Comparison of ENCODE assay signal across 7 cellular contexts in the genomic region with DNA sequence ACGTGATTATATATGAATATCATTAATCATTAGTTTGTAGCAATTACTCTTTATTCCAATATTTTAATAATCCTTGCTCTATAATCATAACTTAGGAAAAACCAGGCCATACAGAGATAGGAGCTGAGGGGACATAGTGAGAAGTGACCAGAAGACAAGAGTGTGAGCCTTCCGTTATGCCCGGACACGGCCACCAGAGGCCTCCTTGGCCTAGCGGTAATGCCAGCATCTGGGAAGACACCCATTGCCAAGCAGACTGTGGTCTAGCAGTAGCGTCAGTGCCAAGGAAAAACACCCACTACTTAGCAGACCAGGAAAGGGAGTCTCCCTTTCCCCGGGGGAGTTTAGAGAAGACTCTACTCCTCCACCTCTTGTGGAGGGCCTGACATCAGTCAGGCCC.
DNase-seq lines count a peak whose midpoint lies in the region; TF ChIP-seq lines count a peak whose summit lies in the region.
"Not testable (repeated sequence)": the region's sequence is repeated elsewhere in the genome, so short reads cannot be mapped to it uniquely, and the experiment has no call there.

No MANE protein-coding gene starts in this region.

- H2BK15ac ChIP-seq in H9 (ENCODE audit: low read depth, low read length); mesendoderm (replicated peaks; ENCODE audit: low read depth): not testable (repeated sequence)

- H3K23me2 ChIP-seq in H9 (ENCODE audit: insufficient read length, low read depth, low read length, poor library complexity, severe bottlenecking), result not testable (repeated sequence)

- peaks cover 18 to 20% of the 10 kb centered on the region in 2 experiments for H3K9me3 Mint-ChIP-seq in H9
- H3K9me3 Mint-ChIP-seq in MCF 10A (ENCODE audit: unreplicated experiment), result not testable (repeated sequence)

- CTCF ChIA-PET in MCF 10A (lab: Yijun Ruan, JAX), result not testable (repeated sequence)

- not testable (repeated sequence) for H2BK12ac ChIP-seq in H9 (ENCODE audit: insufficient read length, low read depth, low read length)

- not testable (repeated sequence) for H3K18ac ChIP-seq in H9 (ENCODE audit: insufficient read length, low read depth, low read length); mesendoderm (ENCODE audit: low read length)

- H3K36me3 ChIP-seq in BLaER1 (peaks cover 92% of the 10 kb centered on the region), SU-DHL-6 (ENCODE audit: low read length) (peaks cover 19% of the 10 kb centered on the region)
- not testable (repeated sequence) for H3K36me3 ChIP-seq in mesendoderm (ENCODE audit: control insufficient read depth, insufficient read depth, low read length)

- not testable (repeated sequence) for H3K14ac ChIP-seq in H9 (ENCODE audit: insufficient read depth, low read length)

- not testable (repeated sequence) for H3K4me3 Mint-ChIP-seq in H9; MCF 10A (ENCODE audit: unreplicated experiment)

- not testable (repeated sequence) for H3K27me3 Mint-ChIP-seq in H9 (ENCODE audit: low read depth); MCF 10A (ENCODE audit: insufficient read depth, unreplicated experiment)

- not testable (repeated sequence) for H4K5ac ChIP-seq in H9 (ENCODE audit: insufficient read length, low read depth, low read length); mesendoderm (ENCODE audit: low read length)

- POLR2A ChIA-PET in MCF 10A (lab: Yijun Ruan, JAX), result not testable (repeated sequence)

- H3K79me1 ChIP-seq in H9 (ENCODE audit: insufficient read depth, low read depth, low read length, poor library complexity, severe bottlenecking); mesendoderm (ENCODE audit: low read length): not testable (repeated sequence)

- not testable (repeated sequence) for H3K56ac ChIP-seq in H9 (ENCODE audit: insufficient read length, low read depth, low read length); mesendoderm (ENCODE audit: low read length)

- not testable (repeated sequence) for H2AFZ ChIP-seq in H9 (ENCODE audit: low read length); SU-DHL-6 (ENCODE audit: low read depth, low read length, severe bottlenecking)

- not testable (repeated sequence) for H2BK5ac ChIP-seq in H9 (ENCODE audit: insufficient read length, low read length); mesendoderm (ENCODE audit: low read length)

- intact Hi-C loops in MCF 10A (cut with micrococcal nuclease), result not testable (repeated sequence)

- H3K36me3 Mint-ChIP-seq in H9 (ENCODE audit: insufficient read depth in 1 of 3, low read depth in 3 of 3), result peaks cover 10 to 22% (median 13%) of the 10 kb centered on the region in 3 experiments
- not testable (repeated sequence) for H3K36me3 Mint-ChIP-seq in MCF 10A (ENCODE audit: insufficient read depth, unreplicated experiment)

- H3T11ph ChIP-seq in H9 (ENCODE audit: low read length), result not testable (repeated sequence)

- not testable (repeated sequence) for H3K4me1 Mint-ChIP-seq in H9; MCF 10A (ENCODE audit: insufficient read depth, unreplicated experiment)

- peaks cover 85% of the 10 kb centered on the region for H3F3A ChIP-seq in SU-DHL-6 (ENCODE audit: insufficient read depth)

- H3K27me3 ChIP-seq in BLaER1; H9 (ENCODE audit: insufficient read depth, low read length); SU-DHL-6 (ENCODE audit: low read length); mesendoderm (ENCODE audit: insufficient read depth, low read length, poor library complexity): not testable (repeated sequence)

- H3K4me2 ChIP-seq in BLaER1 (peak overlapping the region; percentile 82), SU-DHL-6 (ENCODE audit: low read depth, low read length, poor library complexity, severe bottlenecking) (peak overlapping the region; percentile 58)
- H3K4me2 ChIP-seq in H9 (ENCODE audit: insufficient read depth, insufficient read length, low read length); mesendoderm (ENCODE audit: low read length): not testable (repeated sequence)

- not testable (repeated sequence) for H2AK5ac ChIP-seq in H9 (ENCODE audit: insufficient read length, low read length); mesendoderm (ENCODE audit: low read length)

- H2BK20ac ChIP-seq in H9 (ENCODE audit: low read depth, low read length, poor library complexity, severe bottlenecking), result not testable (repeated sequence)

- not testable (repeated sequence) for H3K23ac ChIP-seq in H9 (ENCODE audit: insufficient read length, low read depth, low read length); mesendoderm (ENCODE audit: low read length)

- H3K27ac ChIP-seq in BLaER1, result peak overlapping the region; percentile 94
- not testable (repeated sequence) for H3K27ac ChIP-seq in H9 (ENCODE audit: insufficient read length, low read depth, low read length); mesendoderm (ENCODE audit: low read depth, low read length)
- H3K27ac ChIP-seq in SU-DHL-6 (ENCODE audit: low read depth, low read length), result peak overlapping the region; percentile 99

- not testable (repeated sequence) for H3K27ac Mint-ChIP-seq in H9; MCF 10A (ENCODE audit: low read depth, unreplicated experiment)

- DNase-seq in GM12864 (ENCODE audit: low read depth), result not testable (repeated sequence)
- DNase-seq in H9 (peak; percentile 39), NCI-H82 (lab: John Stamatoyannopoulos, UW) (peak; percentile 4), MCF 10A (ENCODE audit: unreplicated experiment) (peak; percentile 22), mesendoderm (peak; percentile 44)

- TF ChIP-seq CTCF in GM12864 (IDR thresholded peaks at IDR 0.05; ENCODE audit: low read depth, low read length, missing control alignments) (peak; percentile 14), H9 (conservative IDR thresholded peaks at IDR 0.05) (peak; percentile 57)
- TF ChIP-seq CTCF in SU-DHL-6 (IDR thresholded peaks at IDR 0.05; ENCODE audit: insufficient read depth, low read length, poor library complexity, severe bottlenecking); MCF 10A (IDR thresholded peaks at IDR 0.05; ENCODE audit: unreplicated experiment): not testable (repeated sequence)

- H3K9me2 ChIP-seq in SU-DHL-6 (replicated peaks; ENCODE audit: insufficient read depth, low read length), result not testable (repeated sequence)

- not testable (repeated sequence) for H3K4me3 ChIP-seq in BLaER1; GM12864 (ENCODE audit: low read depth, low read length); SU-DHL-6 (ENCODE audit: insufficient read depth, low read length, poor library complexity, severe bottlenecking); mesendoderm (ENCODE audit: low read length)

- H3K4ac ChIP-seq in H9 (ENCODE audit: low read depth, low read length); mesendoderm (ENCODE audit: low read depth, low read length): not testable (repeated sequence)

- not testable (repeated sequence) for H3K79me2 ChIP-seq in H9 (ENCODE audit: insufficient read depth, low read length); mesendoderm (ENCODE audit: control insufficient read depth, insufficient read depth, low read length)
- H3K79me2 ChIP-seq in SU-DHL-6 (ENCODE audit: insufficient read depth, low read length), result peaks cover 35% of the 10 kb centered on the region

- H4K91ac ChIP-seq in H9 (ENCODE audit: insufficient read length, low read depth, low read length), result not testable (repeated sequence)

- H3K9me3 ChIP-seq in BLaER1; H9 (ENCODE audit: control insufficient read depth, low read depth, low read length); SU-DHL-6 (ENCODE audit: insufficient read depth, low read length): not testable (repeated sequence)

- not testable (repeated sequence) for BruUV-seq in MCF 10A (replicated peaks; lab: Mats Ljungman, UMichigan)

- not testable (repeated sequence) for H4K8ac ChIP-seq in H9 (replicated peaks; ENCODE audit: insufficient read length, low read depth, low read length); mesendoderm (ENCODE audit: low read depth, low read length)

- no CpG with 5 or more reads among the region's 7 CpGs for WGBS in H9 (ENCODE audit: extremely low coverage, insufficient read length, low lambda C conversion rate)
- no CpG with 5 or more reads among the region's 7 CpGs for WGBS in mesendoderm (ENCODE audit: extremely low coverage, insufficient coverage, low lambda C conversion rate)

- not testable (repeated sequence) for H2BK120ac ChIP-seq in H9 (ENCODE audit: low read depth, low read length, poor library complexity, severe bottlenecking); mesendoderm (ENCODE audit: low read depth, low read length)

- 0 out of 2 replicates have a peak overlapping the region, but pooled peaks have one; percentile 16 for H3K9ac ChIP-seq in BLaER1
- H3K9ac ChIP-seq in H9 (ENCODE audit: extremely low read depth, insufficient read length, low read length); mesendoderm (ENCODE audit: low read length): not testable (repeated sequence)
- H3K9ac ChIP-seq in SU-DHL-6 (ENCODE audit: low read length), result peak overlapping the region; percentile 64

- not testable (repeated sequence) for H4K20me1 ChIP-seq in BLaER1; H9 (ENCODE audit: control insufficient read depth, insufficient read depth, insufficient read length); SU-DHL-6 (ENCODE audit: low read depth, low read length)

- peaks cover 90% of the 10 kb centered on the region for H3K4me1 ChIP-seq in BLaER1
- not testable (repeated sequence) for H3K4me1 ChIP-seq in H9 (ENCODE audit: insufficient read depth, low read length); mesendoderm (ENCODE audit: control insufficient read depth, low read depth, low read length)
